Comparison of ENCODE assay signal across 24 cellular contexts in genomic region chr15:34023932-34024331, GRCh38. TPM values are rescaled to one million over a fixed set of nuclear protein-coding genes. Genes with fewer than 3 reads are reported as not detected.
DNase-seq lines count a peak whose midpoint lies in the region; ATAC-seq, FAIRE-seq and TF ChIP-seq lines count a peak whose summit lies in the region.
"Had no signal": no experiment of that assay in that cellular context is flagged by ENCODE, and none has a peak within 500 bp of the region (broad histone marks: within the 10 kb centered on the region; RNA-seq: fewer than 3 reads in every experiment).

No MANE protein-coding gene starts in this region.

- H3K36me3 Mint-ChIP-seq in astrocyte (ENCODE audit: low read depth, unreplicated experiment), result peaks cover 10% of the 10 kb centered on the region

- H3K4me1 Mint-ChIP-seq in astrocyte (ENCODE audit: low read depth, unreplicated experiment), result peaks cover 3% of the 10 kb centered on the region

- no peak overlapping the region for H3K4me3 Mint-ChIP-seq in astrocyte (ENCODE audit: unreplicated experiment)
- H3K4me3 Mint-ChIP-seq: H9 had no signal

- DNase-seq in AG10803 (ENCODE audit: low read depth) (peak; percentile 58), astrocyte (ENCODE audit: low read depth) (peak; percentile 25), fibroblast of the aortic adventitia (ENCODE audit: low read depth) (peak; percentile 54), smooth muscle cell (lab: John Stamatoyannopoulos, UW; ENCODE audit: unreplicated experiment) (no peak), iPS-NIHi11 (ENCODE audit: low spot score) (no peak), T-helper 1 cell (no peak)
- DNase-seq: H9, MM.1S, NCI-H1092, NCI-H2081, NCI-H2171 treated with DMSO at 0.1 percent for 48 hours, NCI-H510A treated with DMSO at 0.1 percent for 48 hours, NCI-H774 had no signal

- 18% methylated on average over 1 of the region's 1 CpG for WGBS in smooth muscle cell (ENCODE audit: low lambda C conversion rate)

- no peak for ATAC-seq in GM21576 (IDR thresholded peaks at IDR 0.05; ENCODE audit: unreplicated experiment)
- ATAC-seq: Right ventricle myocardium inferior had no signal

- H3K4me3 ChIP-seq in AG10803 (ENCODE audit: low read length) (no peak overlapping the region), astrocyte (ENCODE audit: insufficient read depth, low read depth, low read length) (no peak overlapping the region), fibroblast of the aortic adventitia (ENCODE audit: low read depth, low read length) (no peak overlapping the region), smooth muscle cell (no peak overlapping the region)
- H3K4me3 ChIP-seq: BLaER1 treated with 17β-estradiol and CSF1 and Interleukin-3, amounts not matched to agents 10 nM and 100 nM had no signal

- no peak overlapping the region for H3K4me2 ChIP-seq in astrocyte (ENCODE audit: low read length)
- peak overlapping the region; percentile 58 for H3K4me2 ChIP-seq in smooth muscle cell
- H3K4me2 ChIP-seq: BLaER1 treated with 17β-estradiol and CSF1 and Interleukin-3, amounts not matched to agents 10 nM and 100 nM had no signal

- H3K27ac ChIP-seq in astrocyte (ENCODE audit: low read depth, low read length), result no peak overlapping the region
- H3K27ac ChIP-seq in smooth muscle cell (ENCODE audit: low read depth), result no peak overlapping the region
- H3K27ac ChIP-seq: BLaER1 treated with 17β-estradiol and CSF1 and Interleukin-3, amounts not matched to agents 10 nM and 100 nM; HL-60 had no signal

- no peaks in the 10 kb centered on the region for H3K27me3 Mint-ChIP-seq in astrocyte (ENCODE audit: low read depth, unreplicated experiment)

- H3K27me3 ChIP-seq in astrocyte (ENCODE audit: insufficient read depth, low read length) (no peaks in the 10 kb centered on the region), smooth muscle cell (ENCODE audit: low read depth) (no peaks in the 10 kb centered on the region)
- H3K27me3 ChIP-seq: BLaER1 treated with 17β-estradiol and CSF1 and Interleukin-3, amounts not matched to agents 10 nM and 100 nM had no signal

- no peak for TF ChIP-seq CTCF in AG10803 (conservative IDR thresholded peaks at IDR 0.05; ENCODE audit: low read length)
- TF ChIP-seq CTCF in astrocyte (IDR thresholded peaks at IDR 0.05; ENCODE audit: insufficient read depth, low read depth, low read length), result no peak
- TF ChIP-seq CTCF in fibroblast of the aortic adventitia (IDR thresholded peaks at IDR 0.05; ENCODE audit: insufficient read depth, low read length), result no peak
- no peak for TF ChIP-seq CTCF in smooth muscle cell (IDR thresholded peaks at IDR 0.05; ENCODE audit: borderline replicate concordance, insufficient read depth, poor library complexity, severe bottlenecking)

- H2AFZ ChIP-seq in astrocyte (ENCODE audit: low read depth, low read length), result no peak overlapping the region
- no peak overlapping the region for H2AFZ ChIP-seq in smooth muscle cell (ENCODE audit: low read depth)

- H3K36me3 ChIP-seq in astrocyte (ENCODE audit: insufficient read depth, low read length), result no peaks in the 10 kb centered on the region
- H3K36me3 ChIP-seq in smooth muscle cell (ENCODE audit: low read depth), result no peaks in the 10 kb centered on the region

- no peaks in the 10 kb centered on the region for H3F3A ChIP-seq in smooth muscle cell (ENCODE audit: low read depth)

- H3K27ac Mint-ChIP-seq in astrocyte (ENCODE audit: unreplicated experiment), result no peak overlapping the region

- H3K4me1 ChIP-seq in astrocyte (ENCODE audit: insufficient read depth, low read length) (no peaks in the 10 kb centered on the region), smooth muscle cell (ENCODE audit: low read depth) (peaks cover 3% of the 10 kb centered on the region)

- H3K9me3 ChIP-seq in astrocyte (ENCODE audit: insufficient read depth, low read depth, low read length), result no peaks in the 10 kb centered on the region
- H3K9me3 ChIP-seq in smooth muscle cell (replicated peaks; ENCODE audit: low read depth), result no peaks in the 10 kb centered on the region

- peaks cover 6% of the 10 kb centered on the region for H4K20me1 ChIP-seq in astrocyte (ENCODE audit: insufficient read depth, low read length)
- no peaks in the 10 kb centered on the region for H4K20me1 ChIP-seq in smooth muscle cell (ENCODE audit: low read depth)

- H3K79me2 ChIP-seq in astrocyte (ENCODE audit: insufficient read depth, low read length) (peaks cover 37% of the 10 kb centered on the region), smooth muscle cell (ENCODE audit: low read depth) (no peaks in the 10 kb centered on the region)

- no peak overlapping the region for H3K9ac ChIP-seq in astrocyte (ENCODE audit: low read length)
- H3K9ac ChIP-seq in smooth muscle cell (ENCODE audit: low read depth), result no peak overlapping the region
- H3K9ac ChIP-seq: BLaER1 treated with 17β-estradiol and CSF1 and Interleukin-3, amounts not matched to agents 10 nM and 100 nM had no signal

- FAIRE-seq in astrocyte (lab: Jason Lieb, UNC), result no peak
- FAIRE-seq: D721Med, GM12892, GM18507, RCC 7860 had no signal

- H3K9me3 Mint-ChIP-seq in astrocyte (ENCODE audit: unreplicated experiment), result peaks cover 2% of the 10 kb centered on the region

RNA-seq across cellular contexts. Expression of gene AVEN, which starts 15.1 kb away (rescaled TPM):
- total RNA-seq in astrocyte, result 33.7 and 34.1 TPM in 2 replicates
- 17.2 and 26.8 TPM in 2 replicates for total RNA-seq in fibroblast of the aortic adventitia (ENCODE audit: low replicate concordance)
- 8.2 and 10.6 TPM in 2 replicates for total RNA-seq in smooth muscle cell
- 15.2 and 15.7 TPM in 2 replicates for polyA plus RNA-seq in smooth muscle cell

RNA-seq across cellular contexts. Expression of gene CHRM5, which starts 55.6 kb away (rescaled TPM):
- total RNA-seq in astrocyte (0.07 TPM in 1 of 2 replicates, not detected in the other), fibroblast of the aortic adventitia (ENCODE audit: low replicate concordance) (not detected in 2 replicates), smooth muscle cell (not detected in 2 replicates)
- polyA plus RNA-seq in smooth muscle cell, result 0.05 TPM in 1 of 2 replicates, not detected in the other
- total RNA-seq: H9, HT1080, OCI-LY7, Right ventricle myocardium inferior, SK-MEL-5 had no signal

Comparison
In these comparisons a context has a peak if more than half of its experiments do, and no peak if none do; other contexts are left out.
1. DNase-seq: peak in AG10803 (single experiment), astrocyte (single experiment) and fibroblast of the aortic adventitia (single experiment); none in smooth muscle cell (single experiment), iPS-NIHi11 (single experiment) and T-helper 1 cell (0 of 5).